In genomic region chr4:164956766-164957643, GRCh38 we compare ENCODE assay signal across 8 cellular contexts. TPM values are rescaled to one million over a fixed set of nuclear protein-coding genes. Genes with fewer than 3 reads are reported as not detected.
A peak's percentile ranks its signal among the peaks of the same experiment; 100 is the strongest.
DNase-seq lines count a peak whose midpoint lies in the region; ATAC-seq lines count a peak whose summit lies in the region.

No MANE protein-coding gene starts in this region.

- H3K36me3 ChIP-seq in endocrine pancreas (ENCODE audit: control insufficient read depth, insufficient read depth, low read length) = no peaks in the 10 kb centered on the region

- peak overlapping the region; percentile 48 for H3K9ac ChIP-seq in endocrine pancreas (ENCODE audit: control insufficient read depth, insufficient read depth, low read length)

- H3K4me1 ChIP-seq in endocrine pancreas (ENCODE audit: control insufficient read depth, insufficient read depth, low read length) = no peaks in the 10 kb centered on the region

- peak; percentile 40 for DNase-seq in NCI-H345 treated with DMSO at 0.1 percent for 48 hours (lab: John Stamatoyannopoulos, UW; ENCODE audit: unreplicated experiment)
- peak; percentile 43 to 53 for DNase-seq in activated CD8-positive, alpha-beta memory T cell treated with anti-CD3 and anti-CD28 coated beads for 4 hours (ENCODE audit: low read depth in 2 of 2)
- DNase-seq in midbrain (lab: John Stamatoyannopoulos, UW) = peak; percentile 77
- peak; percentile 46 to 50 for DNase-seq in stimulated activated CD8-positive, alpha-beta memory T cell treated with anti-CD3 and anti-CD28 coated beads, Interleukin-15, amount 100 ng/mL, for 4 hours (ENCODE audit: low read depth in 2 of 2)
- no peak for DNase-seq in mesenteric fat pad (ENCODE audit: low spot score)

- H3K27me3 ChIP-seq in endocrine pancreas (ENCODE audit: control insufficient read depth, insufficient read depth, low read length) = peaks cover under 1% of the 10 kb centered on the region

- ATAC-seq in GM18502 (IDR thresholded peaks at IDR 0.05; ENCODE audit: poor library complexity, unreplicated experiment) (peak; percentile 84), HG02885 (IDR thresholded peaks at IDR 0.05; ENCODE audit: poor library complexity, unreplicated experiment) (peak; percentile 100)

- H3K9me3 ChIP-seq in endocrine pancreas (ENCODE audit: control insufficient read depth, low read length) = no peaks in the 10 kb centered on the region

- peak overlapping the region; percentile 66 for H3K4me3 ChIP-seq in endocrine pancreas (ENCODE audit: control insufficient read depth, insufficient read depth, low read length)

RNA-seq across cellular contexts. Expression of gene TRIM61, which starts 20.5 kb away (rescaled TPM):
- 2.1 TPM for total RNA-seq in mesenteric fat pad
